In the genomic region with DNA sequence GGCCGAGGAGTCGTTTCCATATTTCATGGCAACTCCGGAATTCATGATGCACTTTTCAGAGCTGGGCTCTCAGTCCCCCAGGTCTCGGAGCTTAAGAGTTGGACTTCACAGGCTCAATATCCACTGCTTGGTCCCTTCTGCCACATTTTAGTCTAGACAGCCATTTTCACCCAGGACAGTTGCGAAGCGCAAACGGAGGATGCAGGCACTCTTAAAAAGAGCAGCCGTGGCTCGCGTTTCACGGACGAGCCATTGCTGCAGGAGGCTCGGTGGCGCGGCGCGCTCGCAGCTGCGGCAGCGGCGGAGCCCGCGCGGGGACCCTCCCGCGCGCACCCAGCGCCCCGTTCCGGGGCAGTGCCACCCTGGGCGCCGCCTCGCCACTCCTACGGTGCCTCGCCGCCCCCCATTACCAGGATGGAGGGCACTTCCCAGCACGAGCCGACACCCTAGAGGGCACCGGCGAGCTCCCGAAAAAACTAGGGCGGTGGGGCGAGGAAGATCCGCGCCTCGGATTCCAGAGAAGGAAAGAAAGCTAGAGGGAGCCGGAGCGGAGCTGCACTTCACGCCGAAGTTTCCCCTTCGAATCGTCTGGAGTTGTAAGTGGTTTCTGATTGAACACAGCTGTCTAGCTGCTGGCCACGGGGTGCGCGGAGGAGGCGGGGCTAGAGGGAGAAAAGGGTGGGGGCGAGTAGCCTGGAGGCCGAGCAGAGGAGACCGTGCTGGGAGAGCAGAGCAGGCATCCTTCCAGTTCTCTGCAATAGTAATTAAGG, we compare ENCODE assay signal across 1 cellular context.
TF ChIP-seq lines count a peak whose summit lies in the region.

No MANE protein-coding gene starts in this region.

TF ChIP-seq in GM12878, 131 proteins besides CTCF, POLR2A, EP300 and RAD21 (continued from another document):
- TF ChIP-seq POLR2AphosphoS2 (IDR thresholded peaks at IDR 0.05; ENCODE audit: low read depth, low read length), result no peak
- no peak for TF ChIP-seq CBX5 (IDR thresholded peaks at IDR 0.05; ENCODE audit: low read depth)
- TF ChIP-seq DPF2 (IDR thresholded peaks at IDR 0.05), result no peak
- TF ChIP-seq, protein P1, sequence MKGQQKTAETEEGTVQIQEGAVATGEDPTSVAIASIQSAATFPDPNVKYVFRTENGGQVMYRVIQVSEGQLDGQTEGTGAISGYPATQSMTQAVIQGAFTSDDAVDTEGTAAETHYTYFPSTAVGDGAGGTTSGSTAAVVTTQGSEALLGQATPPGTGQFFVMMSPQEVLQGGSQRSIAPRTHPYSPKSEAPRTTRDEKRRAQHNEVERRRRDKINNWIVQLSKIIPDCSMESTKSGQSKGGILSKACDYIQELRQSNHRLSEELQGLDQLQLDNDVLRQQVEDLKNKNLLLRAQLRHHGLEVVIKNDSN (IDR thresholded peaks at IDR 0.05; ENCODE audit: borderline replicate concordance, extremely low read length, insufficient read depth, low read depth, low read length), result peak; percentile 42
- TF ChIP-seq ASH2L (IDR thresholded peaks at IDR 0.05; ENCODE audit: borderline replicate concordance, low read depth), result no peak
- TF ChIP-seq POLR2AphosphoS5 (IDR thresholded peaks at IDR 0.05; ENCODE audit: low read length), result no peak
- no peak for TF ChIP-seq LARP7 (IDR thresholded peaks at IDR 0.05)
- TF ChIP-seq TCF3 (IDR thresholded peaks at IDR 0.05; ENCODE audit: borderline replicate concordance, insufficient read depth, low read depth, low read length), result peak; percentile 93
- TF ChIP-seq SMAD5 (IDR thresholded peaks at IDR 0.05; ENCODE audit: low read depth), result no peak
- TF ChIP-seq MTA3 (IDR thresholded peaks at IDR 0.05; ENCODE audit: borderline replicate concordance, low read length), result no peak
- no peak for TF ChIP-seq SMC3 (IDR thresholded peaks at IDR 0.05; ENCODE audit: borderline replicate concordance, low read length)
- no peak for TF ChIP-seq ETV6 (conservative IDR thresholded peaks at IDR 0.05 in 1 of 2, IDR thresholded peaks at IDR 0.05 in 1 of 2; ENCODE audit: borderline replicate concordance in 1 of 2, low read depth in 1 of 2)
- TF ChIP-seq, protein P2, sequence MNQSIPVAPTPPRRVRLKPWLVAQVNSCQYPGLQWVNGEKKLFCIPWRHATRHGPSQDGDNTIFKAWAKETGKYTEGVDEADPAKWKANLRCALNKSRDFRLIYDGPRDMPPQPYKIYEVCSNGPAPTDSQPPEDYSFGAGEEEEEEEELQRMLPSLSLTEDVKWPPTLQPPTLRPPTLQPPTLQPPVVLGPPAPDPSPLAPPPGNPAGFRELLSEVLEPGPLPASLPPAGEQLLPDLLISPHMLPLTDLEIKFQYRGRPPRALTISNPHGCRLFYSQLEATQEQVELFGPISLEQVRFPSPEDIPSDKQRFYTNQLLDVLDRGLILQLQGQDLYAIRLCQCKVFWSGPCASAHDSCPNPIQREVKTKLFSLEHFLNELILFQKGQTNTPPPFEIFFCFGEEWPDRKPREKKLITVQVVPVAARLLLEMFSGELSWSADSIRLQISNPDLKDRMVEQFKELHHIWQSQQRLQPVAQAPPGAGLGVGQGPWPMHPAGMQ (IDR thresholded peaks at IDR 0.05; ENCODE audit: borderline replicate concordance), result no peak
- TF ChIP-seq ZBTB33 (IDR thresholded peaks at IDR 0.05), result no peak
- TF ChIP-seq, protein P3, sequence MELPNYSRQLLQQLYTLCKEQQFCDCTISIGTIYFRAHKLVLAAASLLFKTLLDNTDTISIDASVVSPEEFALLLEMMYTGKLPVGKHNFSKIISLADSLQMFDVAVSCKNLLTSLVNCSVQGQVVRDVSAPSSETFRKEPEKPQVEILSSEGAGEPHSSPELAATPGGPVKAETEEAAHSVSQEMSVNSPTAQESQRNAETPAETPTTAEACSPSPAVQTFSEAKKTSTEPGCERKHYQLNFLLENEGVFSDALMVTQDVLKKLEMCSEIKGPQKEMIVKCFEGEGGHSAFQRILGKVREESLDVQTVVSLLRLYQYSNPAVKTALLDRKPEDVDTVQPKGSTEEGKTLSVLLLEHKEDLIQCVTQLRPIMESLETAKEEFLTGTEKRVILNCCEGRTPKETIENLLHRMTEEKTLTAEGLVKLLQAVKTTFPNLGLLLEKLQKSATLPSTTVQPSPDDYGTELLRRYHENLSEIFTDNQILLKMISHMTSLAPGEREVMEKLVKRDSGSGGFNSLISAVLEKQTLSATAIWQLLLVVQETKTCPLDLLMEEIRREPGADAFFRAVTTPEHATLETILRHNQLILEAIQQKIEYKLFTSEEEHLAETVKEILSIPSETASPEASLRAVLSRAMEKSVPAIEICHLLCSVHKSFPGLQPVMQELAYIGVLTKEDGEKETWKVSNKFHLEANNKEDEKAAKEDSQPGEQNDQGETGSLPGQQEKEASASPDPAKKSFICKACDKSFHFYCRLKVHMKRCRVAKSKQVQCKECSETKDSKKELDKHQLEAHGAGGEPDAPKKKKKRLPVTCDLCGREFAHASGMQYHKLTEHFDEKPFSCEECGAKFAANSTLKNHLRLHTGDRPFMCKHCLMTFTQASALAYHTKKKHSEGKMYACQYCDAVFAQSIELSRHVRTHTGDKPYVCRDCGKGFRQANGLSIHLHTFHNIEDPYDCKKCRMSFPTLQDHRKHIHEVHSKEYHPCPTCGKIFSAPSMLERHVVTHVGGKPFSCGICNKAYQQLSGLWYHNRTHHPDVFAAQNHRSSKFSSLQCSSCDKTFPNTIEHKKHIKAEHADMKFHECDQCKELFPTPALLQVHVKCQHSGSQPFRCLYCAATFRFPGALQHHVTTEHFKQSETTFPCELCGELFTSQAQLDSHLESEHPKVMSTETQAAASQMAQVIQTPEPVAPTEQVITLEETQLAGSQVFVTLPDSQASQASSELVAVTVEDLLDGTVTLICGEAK (IDR thresholded peaks at IDR 0.05; ENCODE audit: borderline replicate concordance), result no peak
- TF ChIP-seq YBX1 (IDR thresholded peaks at IDR 0.05), result no peak
- peak; percentile 37; the same call in 1 of the 2 replicates for TF ChIP-seq PKNOX1 (IDR thresholded peaks at IDR 0.05)
TF ChIP-seq in GM12878: peak in this region for 6.
